In the genomic region with DNA sequence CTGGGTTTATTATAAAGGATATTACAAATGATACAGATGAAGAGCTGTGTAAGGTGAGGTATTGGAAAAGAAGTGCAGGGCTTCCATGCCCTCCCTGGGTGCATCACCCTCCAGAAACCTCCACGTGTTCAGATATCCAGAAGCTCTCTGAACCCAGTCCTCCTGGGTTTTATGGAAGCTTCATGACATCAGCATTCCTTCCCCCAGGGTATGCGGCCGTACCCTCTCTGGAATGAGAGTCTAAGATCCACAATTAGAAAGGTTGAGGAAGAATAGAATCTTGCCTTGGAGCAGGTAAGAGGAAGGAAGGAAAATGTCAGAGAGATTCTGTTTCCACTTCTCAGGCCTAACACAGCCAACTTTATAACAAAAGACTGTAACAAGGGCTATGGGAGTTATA, we compare ENCODE assay signal across 36 cellular contexts.
"Had no signal": no experiment of that assay in that cellular context is flagged by ENCODE, and none has a peak within 500 bp of the region (broad histone marks: within the 10 kb centered on the region; RNA-seq: fewer than 3 reads in every experiment).

No MANE protein-coding gene starts in this region.

- H3K36me3 Mint-ChIP-seq: activated naive CD4-positive, alpha-beta T cell treated with anti-CD3 and anti-CD28 coated beads, Interleukin-2, amount 50 U/mL, for 72 hours; activated naive CD8-positive, alpha-beta T cell treated with anti-CD3 and anti-CD28 coated beads for 36 hours had no signal

- H3K4me3 ChIP-seq: adrenal gland, body of pancreas, breast epithelium had no signal

- H3K27me3 Mint-ChIP-seq: activated CD4-positive, alpha-beta memory T cell treated with anti-CD3 and anti-CD28 coated beads for 36 hours; activated CD4-positive, alpha-beta T cell treated with anti-CD3 and anti-CD28 coated beads, Interleukin-2, amount 10 ng/mL, durations not matched to agents 24 days and 14 days; activated CD8-positive, alpha-beta T cell treated with anti-CD3 and anti-CD28 coated beads for 36 hours; activated naive CD8-positive, alpha-beta T cell treated with anti-CD3 and anti-CD28 coated beads for 36 hours; activated T-helper 17 cell treated with anti-CD3 and anti-CD28 coated beads, Interleukin-2, amount 50 U/mL, for 72 hours had no signal

- H3K27me3 ChIP-seq: adrenal gland, body of pancreas, brain microvascular endothelial cell, breast epithelium had no signal

- H3K4me1 ChIP-seq: adrenal gland, body of pancreas, breast epithelium had no signal

- H3K36me3 ChIP-seq: adrenal gland, brain microvascular endothelial cell, breast epithelium had no signal

- H3K27ac Mint-ChIP-seq: activated B cell treated with CpG ODN at 0.5 μM for 24 hours; activated CD4-positive, alpha-beta memory T cell treated with anti-CD3 and anti-CD28 coated beads for 36 hours; activated CD4-positive, alpha-beta T cell treated with anti-CD3 and anti-CD28 coated beads, Interleukin-2, amount 10 ng/mL, durations not matched to agents 24 days and 14 days; activated CD8-positive, alpha-beta T cell treated with anti-CD3 and anti-CD28 coated beads for 36 hours; activated naive CD4-positive, alpha-beta T cell treated with anti-CD3 and anti-CD28 coated beads for 36 hours; activated naive CD4-positive, alpha-beta T cell treated with anti-CD3 and anti-CD28 coated beads, Interleukin-2, amount 50 U/mL, for 72 hours; activated naive CD8-positive, alpha-beta T cell treated with anti-CD3 and anti-CD28 coated beads for 36 hours; activated T-cell treated with anti-CD3 and anti-CD28 coated beads, Interleukin-2, amount 50 U/mL, for 72 hours; activated T-helper 1 cell treated with anti-CD3 and anti-CD28 coated beads, Interleukin-12 subunit alpha, Interleukin-12 subunit beta, Interleukin-2, Interleukin-4 antibody, amounts not matched to agents 30 ng/mL and 10 ng/mL and 1 ng/mL, durations not matched to agents 14 hours and 24 hours and 36 hours; activated T-helper 17 cell treated with anti-CD3 and anti-CD28 coated beads, Interleukin-2, amount 50 U/mL, for 72 hours; T-helper 1 cell treated with Interleukin-12 subunit alpha and Interleukin-12 subunit beta and Interleukin-4 antibody, amounts not matched to agents 30 μg/mL and 1 μg/mL, for 36 hours; T-helper 2 cell treated with Interferon-gamma antibody and Interleukin-4, amounts not matched to agents 5 μg/mL and 100 μg/mL, for 36 hours had no signal

- DNase-seq: activated B cell treated with CpG ODN at 0.5 μM for 24 hours; activated CD4-positive, alpha-beta memory T cell treated with anti-CD3 and anti-CD28 coated beads for 36 hours; activated CD4-positive, alpha-beta T cell treated with anti-CD3 and anti-CD28 coated beads for 4 hours; activated CD4-positive, alpha-beta T cell treated with anti-CD3 and anti-CD28 coated beads, Interleukin-2, amount 10 ng/mL, durations not matched to agents 24 days and 14 days; activated CD4-positive, alpha-beta T cell treated with anti-CD3 and anti-CD28 coated beads, Interleukin-2, amount 50 U/mL, for 1 hour; activated CD4-positive, alpha-beta T cell treated with anti-CD3 and anti-CD28 coated beads, Interleukin-2, amount 50 U/mL, for 4 hours; activated CD4-positive, CD25-positive, alpha-beta regulatory T cell treated with anti-CD3 and anti-CD28 coated beads, Interleukin-2, amount 50 U/mL, for 72 hours; activated CD8-positive, alpha-beta memory T cell treated with anti-CD3 and anti-CD28 coated beads, Interleukin-2, amount 50 U/mL, for 4 hours; activated CD8-positive, alpha-beta T cell treated with anti-CD3 and anti-CD28 coated beads for 36 hours; activated effector memory CD4-positive, alpha-beta T cell treated with anti-CD3 and anti-CD28 coated beads, Interleukin-2, amount 50 U/mL, for 16 hours; activated gamma-delta T cell treated with Interleukin-2 at 50 U/mL for 16 hours; activated naive CD4-positive, alpha-beta T cell; activated naive CD4-positive, alpha-beta T cell treated with anti-CD3 and anti-CD28 coated beads for 36 hours; activated naive CD4-positive, alpha-beta T cell treated with anti-CD3 and anti-CD28 coated beads, Interleukin-2, amount 50 U/mL, for 16 hours; activated naive CD8-positive, alpha-beta T cell treated with anti-CD3 and anti-CD28 coated beads for 36 hours; activated T-cell treated with anti-CD3 and anti-CD28 coated beads for 4 hours; activated T-cell treated with anti-CD3 and anti-CD28 coated beads, Interleukin-2, amount 50 U/mL, for 1 hour; activated T-cell treated with anti-CD3 and anti-CD28 coated beads, Interleukin-2, amount 50 U/mL, for 4 hours; activated T-cell treated with anti-CD3 and anti-CD28 coated beads, Interleukin-2, amount 50 U/mL, for 72 hours; adrenal gland; amniotic stem cell; aorta; body of pancreas; brain microvascular endothelial cell; central memory CD4-positive, alpha-beta T cell; T-helper 2 cell; T-helper 9 cell had no signal

- FAIRE-seq: astrocyte, TTC549 had no signal

- H3K27ac ChIP-seq: adrenal gland, body of pancreas, brain microvascular endothelial cell, breast epithelium, VCaP had no signal

- ATAC-seq: activated CD8-positive, alpha-beta T cell treated with anti-CD3 and anti-CD28 coated beads for 36 hours; activated naive CD4-positive, alpha-beta T cell treated with anti-CD3 and anti-CD28 coated beads, Interleukin-2, amount 50 U/mL, for 72 hours; activated T-cell treated with anti-CD3 and anti-CD28 coated beads, Interleukin-2, amount 50 U/mL, for 4 hours; activated T-cell treated with anti-CD3 and anti-CD28 coated beads, Interleukin-2, amount 50 U/mL, for 72 hours; activated T-helper 17 cell treated with anti-CD3 and anti-CD28 coated beads, Interleukin-2, amount 50 U/mL, for 72 hours; body of pancreas had no signal

- H3K4me1 Mint-ChIP-seq: activated B cell treated with CpG ODN at 0.5 μM for 24 hours; activated CD4-positive, alpha-beta T cell treated with anti-CD3 and anti-CD28 coated beads, Interleukin-2, amount 10 ng/mL, durations not matched to agents 24 days and 14 days; activated naive CD8-positive, alpha-beta T cell treated with anti-CD3 and anti-CD28 coated beads for 36 hours; activated T-helper 17 cell treated with anti-CD3 and anti-CD28 coated beads, Interleukin-2, amount 50 U/mL, for 72 hours had no signal

- H3K4me3 Mint-ChIP-seq: activated B cell treated with CpG ODN at 0.5 μM for 24 hours; activated CD4-positive, alpha-beta memory T cell treated with anti-CD3 and anti-CD28 coated beads for 36 hours; activated CD4-positive, alpha-beta T cell treated with anti-CD3 and anti-CD28 coated beads, Interleukin-2, amount 10 ng/mL, durations not matched to agents 24 days and 14 days; activated CD8-positive, alpha-beta T cell treated with anti-CD3 and anti-CD28 coated beads for 36 hours; activated naive CD4-positive, alpha-beta T cell treated with anti-CD3 and anti-CD28 coated beads for 36 hours; activated naive CD8-positive, alpha-beta T cell treated with anti-CD3 and anti-CD28 coated beads for 36 hours; activated T-cell treated with anti-CD3 and anti-CD28 coated beads, Interleukin-2, amount 50 U/mL, for 4 hours; activated T-cell treated with anti-CD3 and anti-CD28 coated beads, Interleukin-2, amount 50 U/mL, for 72 hours; activated T-helper 1 cell treated with anti-CD3 and anti-CD28 coated beads, Interleukin-12 subunit alpha, Interleukin-12 subunit beta, Interleukin-2, Interleukin-4 antibody, amounts not matched to agents 30 ng/mL and 10 ng/mL and 1 ng/mL, durations not matched to agents 14 hours and 24 hours and 36 hours; activated T-helper 17 cell treated with anti-CD3 and anti-CD28 coated beads, Interleukin-2, amount 50 U/mL, for 72 hours; T-helper 1 cell treated with Interleukin-12 subunit alpha and Interleukin-12 subunit beta and Interleukin-4 antibody, amounts not matched to agents 30 μg/mL and 1 μg/mL, for 36 hours; T-helper 2 cell treated with Interferon-gamma antibody and Interleukin-4, amounts not matched to agents 5 μg/mL and 100 μg/mL, for 36 hours had no signal
